Comparison of ENCODE assay signal across 18 cellular contexts in the genomic region with DNA sequence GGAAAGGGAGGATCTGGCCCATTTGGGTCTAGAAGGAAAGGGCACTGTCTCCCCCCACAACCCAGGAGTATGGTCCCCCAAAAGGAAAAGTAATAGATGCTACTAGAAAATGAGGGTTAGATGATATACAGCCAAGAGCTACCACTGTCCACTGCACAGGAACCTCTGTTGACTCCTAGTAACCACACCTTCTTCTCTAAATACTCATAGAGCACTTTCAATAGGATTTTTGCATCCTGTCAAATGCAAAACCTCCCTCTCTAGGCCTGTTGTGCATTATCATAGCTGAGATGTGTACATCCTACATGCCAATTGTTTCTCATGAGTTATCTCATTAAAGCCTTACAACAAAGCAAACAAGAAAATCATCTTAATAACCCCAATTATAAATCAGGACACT.
DNase-seq lines count a peak whose midpoint lies in the region; ATAC-seq and TF ChIP-seq lines count a peak whose summit lies in the region.
"Had no signal": no experiment of that assay in that cellular context is flagged by ENCODE, and none has a peak within 500 bp of the region (broad histone marks: within the 10 kb centered on the region; RNA-seq: fewer than 3 reads in every experiment).

No MANE protein-coding gene starts in this region.

- no peak overlapping the region for H3K4me3 Mint-ChIP-seq in activated naive CD4-positive, alpha-beta T cell treated with anti-CD3 and anti-CD28 coated beads, Interleukin-2, amount 10 ng/mL, durations not matched to agents 7 days and 5 days
- no peak overlapping the region for H3K4me3 Mint-ChIP-seq in nephron
- H3K4me3 Mint-ChIP-seq: GM23338; T-helper 1 cell treated with Interleukin-12 subunit alpha and Interleukin-12 subunit beta and Interleukin-4 antibody, amounts not matched to agents 30 μg/mL and 1 μg/mL, for 36 hours had no signal

- ATAC-seq in activated naive CD4-positive, alpha-beta T cell treated with anti-CD3 and anti-CD28 coated beads, Interleukin-2, amount 50 U/mL, for 72 hours, result peak; percentile 68 to 74
- ATAC-seq in GM21381 (IDR thresholded peaks at IDR 0.05; ENCODE audit: unreplicated experiment) (peak; percentile 60), HG03196 (IDR thresholded peaks at IDR 0.05; ENCODE audit: unreplicated experiment) (peak; percentile 70)
- ATAC-seq: GM23338, Panc1 had no signal

- peaks cover 24% of the 10 kb centered on the region for H3K4me1 Mint-ChIP-seq in activated naive CD4-positive, alpha-beta T cell treated with anti-CD3 and anti-CD28 coated beads, Interleukin-2, amount 10 ng/mL, durations not matched to agents 7 days and 5 days
- H3K4me1 Mint-ChIP-seq in nephron, result peaks cover 63% of the 10 kb centered on the region

- peaks cover 5 to 11% of the 10 kb centered on the region in 2 donors for H3K36me3 Mint-ChIP-seq in activated naive CD4-positive, alpha-beta T cell treated with anti-CD3 and anti-CD28 coated beads, Interleukin-2, amount 50 U/mL, for 72 hours
- peaks cover 18% of the 10 kb centered on the region for H3K36me3 Mint-ChIP-seq in activated naive CD4-positive, alpha-beta T cell treated with anti-CD3 and anti-CD28 coated beads, Interleukin-2, amount 10 ng/mL, durations not matched to agents 7 days and 5 days
- H3K36me3 Mint-ChIP-seq in nephron (ENCODE audit: low read depth), result no peaks in the 10 kb centered on the region

- peak overlapping the region in 1 of 2 donors; percentile 59 for H3K27ac Mint-ChIP-seq in activated naive CD4-positive, alpha-beta T cell treated with anti-CD3 and anti-CD28 coated beads, Interleukin-2, amount 50 U/mL, for 72 hours
- no peak overlapping the region for H3K27ac Mint-ChIP-seq in activated naive CD4-positive, alpha-beta T cell treated with anti-CD3 and anti-CD28 coated beads, Interleukin-2, amount 10 ng/mL, durations not matched to agents 7 days and 5 days
- H3K27ac Mint-ChIP-seq in nephron, result peak overlapping the region in 2 of 3 experiments; percentile 39 to 68
- H3K27ac Mint-ChIP-seq: GM23338; T-helper 1 cell treated with Interleukin-12 subunit alpha and Interleukin-12 subunit beta and Interleukin-4 antibody, amounts not matched to agents 30 μg/mL and 1 μg/mL, for 36 hours had no signal

- TF ChIP-seq CTCF in nephron (IDR thresholded peaks at IDR 0.05; ENCODE audit: unreplicated experiment in 3 of 3), result no peak

- DNase-seq in activated naive CD4-positive, alpha-beta T cell treated with anti-CD3 and anti-CD28 coated beads, Interleukin-2, amount 50 U/mL, for 72 hours (ENCODE audit: low spot score in 2 of 2), result no peak
- no peak for DNase-seq in activated naive CD4-positive, alpha-beta T cell treated with anti-CD3 and anti-CD28 coated beads, Interleukin-2, amount 10 ng/mL, durations not matched to agents 7 days and 5 days
- DNase-seq in GOT3 (lab: John Stamatoyannopoulos, UW) (no peak), SKM-1 (lab: John Stamatoyannopoulos, UW; ENCODE audit: unreplicated experiment) (no peak), NCI-H2029 treated with DMSO at 0.1 percent for 48 hours (lab: John Stamatoyannopoulos, UW) (no peak)
- DNase-seq: COR-L47, MM.1S, NCI-H1105 treated with DMSO at 0.1 percent for 48 hours, NCI-H2029, NCI-H510A treated with DMSO at 0.1 percent for 48 hours, Right ventricle myocardium superior, SK-N-SH had no signal

- peaks cover 4 to 11% of the 10 kb centered on the region in 2 donors for H3K9me3 Mint-ChIP-seq in activated naive CD4-positive, alpha-beta T cell treated with anti-CD3 and anti-CD28 coated beads, Interleukin-2, amount 50 U/mL, for 72 hours
- peaks cover 1% of the 10 kb centered on the region for H3K9me3 Mint-ChIP-seq in activated naive CD4-positive, alpha-beta T cell treated with anti-CD3 and anti-CD28 coated beads, Interleukin-2, amount 10 ng/mL, durations not matched to agents 7 days and 5 days
- H3K9me3 Mint-ChIP-seq in nephron, result no peaks in the 10 kb centered on the region
- H3K9me3 Mint-ChIP-seq: GM23338 had no signal

- CTCF ChIA-PET in activated naive CD4-positive, alpha-beta T cell treated with anti-CD3 and anti-CD28 coated beads, Interleukin-2, amount 10 ng/mL, durations not matched to agents 7 days and 5 days (lab: Charles Lee), result interaction anchor here (0.9 to 1.6 kb wide), 2 partner anchors 19 to 153 kb away, joined by 3 to 4 read pairs; no protein-coding TSS in a partner anchor

- H3K27me3 Mint-ChIP-seq in activated naive CD4-positive, alpha-beta T cell treated with anti-CD3 and anti-CD28 coated beads, Interleukin-2, amount 10 ng/mL, durations not matched to agents 7 days and 5 days, result no peaks in the 10 kb centered on the region
- H3K27me3 Mint-ChIP-seq in nephron (ENCODE audit: low read depth), result peaks cover 3% of the 10 kb centered on the region
